Comparison of ENCODE assay signal across 11 cellular contexts in the genomic region with DNA sequence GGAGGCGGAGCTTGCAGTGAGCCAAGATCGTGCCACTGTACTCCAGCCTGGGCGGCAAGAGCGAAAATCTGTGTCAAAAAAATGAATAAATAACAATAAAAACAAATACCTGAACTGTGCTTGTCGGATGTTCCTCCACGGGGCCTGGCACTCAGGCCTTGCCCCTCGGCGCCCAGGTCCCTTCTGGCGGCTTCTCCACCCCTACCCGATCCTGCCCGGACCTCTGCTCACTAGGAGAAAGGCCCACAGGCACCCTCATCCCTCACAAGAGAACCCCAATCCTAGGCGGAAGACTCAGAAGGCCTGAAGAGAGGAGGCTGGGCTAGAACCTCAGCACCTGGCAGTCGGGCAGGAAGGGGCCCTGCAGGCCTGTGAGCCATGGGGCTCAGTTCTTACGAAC. TPM values are rescaled to one million over a fixed set of nuclear protein-coding genes. Genes with fewer than 3 reads are reported as not detected.
"Had no signal": no experiment of that assay in that cellular context is flagged by ENCODE, and none has a peak within 500 bp of the region (broad histone marks: within the 10 kb centered on the region; RNA-seq: fewer than 3 reads in every experiment).

No MANE protein-coding gene starts in this region.

- H3K4me3 ChIP-seq: GM23248, GM23338, HAP-1 had no signal

- FAIRE-seq: H1, H54 had no signal

- H3K9me3 ChIP-seq: HAP-1 had no signal

- H3K4me3 Mint-ChIP-seq: GM23338, H9, HFFc6 had no signal

- H3K4me1 ChIP-seq: HAP-1 had no signal

- H3K27ac Mint-ChIP-seq: GM23338, HFFc6 had no signal

- DNase-seq: GM23248, GOT3, H7, H9, HCEC 1CT, HFFc6 had no signal

- H3K9ac ChIP-seq: GM23248 had no signal

- ATAC-seq: GM23338, HCT116 had no signal

- H3K9me3 Mint-ChIP-seq: HFFc6 had no signal

- H3K27ac ChIP-seq: GM23248 had no signal

- H3K4me1 Mint-ChIP-seq: GM23338, H9 had no signal

RNA-seq across cellular contexts. Expression of a gene that starts 58.8 kb away (rescaled TPM):
- polyA plus RNA-seq: GM23248 had no signal
